ENCODE assay signal across 25 cellular contexts in the genomic region with DNA sequence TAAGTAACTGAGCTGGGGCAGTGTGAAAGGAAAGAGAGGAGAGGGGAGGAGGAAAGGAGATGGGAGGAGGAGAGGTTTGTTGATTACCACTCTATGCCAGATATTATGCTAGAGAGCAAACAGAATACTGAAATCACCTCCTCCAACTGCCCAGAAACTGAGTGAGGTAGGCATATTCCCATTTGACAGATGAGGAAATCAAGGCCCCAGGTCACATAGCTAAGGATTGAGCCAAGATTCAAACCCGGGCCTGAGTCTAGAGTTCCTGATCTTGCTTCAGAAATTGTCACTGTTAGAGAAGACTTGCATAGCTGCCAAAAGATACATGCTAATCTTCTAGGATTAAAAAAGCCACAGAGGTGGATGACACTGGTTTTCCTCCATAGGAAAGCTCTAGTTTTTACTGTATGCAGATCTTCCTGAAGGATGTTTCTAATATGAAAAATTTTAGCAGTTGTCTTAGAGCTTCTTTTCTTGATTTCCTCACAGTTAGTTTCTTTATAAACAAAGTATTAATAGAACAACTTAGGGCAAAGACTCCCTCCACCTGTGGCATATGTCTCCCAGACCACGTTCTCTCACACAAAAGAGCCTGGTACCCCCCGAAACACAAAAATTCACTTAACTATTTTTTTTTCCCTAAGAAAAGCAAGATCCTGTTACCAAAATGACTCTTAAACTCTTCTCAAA.
DNase-seq lines count a peak whose midpoint lies in the region; TF ChIP-seq lines count a peak whose summit lies in the region.
"Had no signal": no experiment of that assay in that cellular context is flagged by ENCODE, and none has a peak within 500 bp of the region (broad histone marks: within the 10 kb centered on the region; RNA-seq: fewer than 3 reads in every experiment).

No MANE protein-coding gene starts in this region.

- H3K9me3 Mint-ChIP-seq in activated naive CD4-positive, alpha-beta T cell treated with anti-CD3 and anti-CD28 coated beads, Interleukin-2, amount 50 U/mL, for 24 hours, result no peaks in the 10 kb centered on the region
- no peaks in the 10 kb centered on the region for H3K9me3 Mint-ChIP-seq in activated naive CD4-positive, alpha-beta T cell treated with anti-CD3 and anti-CD28 coated beads for 36 hours
- H3K9me3 Mint-ChIP-seq in activated naive CD8-positive, alpha-beta T cell (ENCODE audit: low read depth), result no peaks in the 10 kb centered on the region
- H3K9me3 Mint-ChIP-seq: activated T-helper 2 cell treated with anti-CD3 and anti-CD28 coated beads, Interferon-gamma antibody, Interleukin-2, Interleukin-4, amounts not matched to agents 10 μg/mL and 5 μg/mL and 100 μg/mL, durations not matched to agents 14 hours and 24 hours and 36 hours; mesothelial cell of epicardium; neural crest cell; stimulated activated naive B cell treated with anti-CD40 and anti-IgM and Interleukin-4, amounts not matched to agents 10 μg/mL and 1 μg/mL and 100 μg/mL, for 72 hours; T-cell had no signal

- no peaks in the 10 kb centered on the region for H3K9me2 ChIP-seq in hepatocyte (replicated peaks; ENCODE audit: insufficient read depth)

- WGBS in hepatocyte (ENCODE audit: low lambda C conversion rate, missing lambda C conversion rate), result 56% methylated on average over 3 of the region's 3 CpGs
- 49 to 52% methylated on average over 3 of the region's 3 CpGs for WGBS in transverse colon (ENCODE audit: low coverage in 1 of 2), 2 donors

- intact Hi-C loops in activated naive CD4-positive, alpha-beta T cell treated with anti-CD3 and anti-CD28 coated beads for 36 hours (cut with micrococcal nuclease), result no loop called here
- intact Hi-C loops in transverse colon (cut with DNase I; ENCODE audit: low total_unique reads), result no loop called here

- no peaks in the 10 kb centered on the region for H3K27me3 Mint-ChIP-seq in activated naive CD4-positive, alpha-beta T cell treated with anti-CD3 and anti-CD28 coated beads, Interleukin-2, amount 50 U/mL, for 24 hours
- H3K27me3 Mint-ChIP-seq in activated naive CD4-positive, alpha-beta T cell treated with anti-CD3 and anti-CD28 coated beads for 36 hours (ENCODE audit: low read depth), result no peaks in the 10 kb centered on the region
- no peaks in the 10 kb centered on the region for H3K27me3 Mint-ChIP-seq in activated naive CD8-positive, alpha-beta T cell
- H3K27me3 Mint-ChIP-seq: stimulated activated naive B cell treated with anti-CD40 and anti-IgM and Interleukin-4, amounts not matched to agents 10 μg/mL and 1 μg/mL and 100 μg/mL, for 72 hours; T-cell had no signal

- H3K36me3 ChIP-seq in hepatocyte (replicated peaks; ENCODE audit: insufficient read depth, low read depth) (no peaks in the 10 kb centered on the region), transverse colon (no peaks in the 10 kb centered on the region), osteoblast (ENCODE audit: insufficient read depth, low read length) (peaks cover 8% of the 10 kb centered on the region)

- H3K36me3 Mint-ChIP-seq in activated naive CD4-positive, alpha-beta T cell treated with anti-CD3 and anti-CD28 coated beads, Interleukin-2, amount 50 U/mL, for 24 hours, result peaks cover 12% of the 10 kb centered on the region
- H3K36me3 Mint-ChIP-seq in activated naive CD4-positive, alpha-beta T cell treated with anti-CD3 and anti-CD28 coated beads for 36 hours (ENCODE audit: low read depth), result peaks cover 22% of the 10 kb centered on the region
- peaks cover 35% of the 10 kb centered on the region for H3K36me3 Mint-ChIP-seq in activated naive CD8-positive, alpha-beta T cell

- no peak overlapping the region for H2AFZ ChIP-seq in hepatocyte
- H2AFZ ChIP-seq in osteoblast (ENCODE audit: low read length), result no peak overlapping the region

- CTCF ChIA-PET in activated naive CD4-positive, alpha-beta T cell treated with anti-CD3 and anti-CD28 coated beads for 36 hours (lab: Charles Lee), result interaction anchor here (0.9 to 1.1 kb wide), 2 partner anchors 10 to 14 kb away, joined by 3 read pairs; no protein-coding TSS in a partner anchor

- H3K79me2 ChIP-seq in hepatocyte (no peaks in the 10 kb centered on the region), osteoblast (ENCODE audit: insufficient read depth, low read length) (no peaks in the 10 kb centered on the region)

- no peak for DNase-seq in activated naive CD4-positive, alpha-beta T cell treated with anti-CD3 and anti-CD28 coated beads for 36 hours
- DNase-seq in hepatocyte (ENCODE audit: low spot score), result no peak
- DNase-seq in transverse colon, result no peak
- DNase-seq in osteoblast (ENCODE audit: insufficient read length, low spot score, missing footprints), result no peak
- DNase-seq in GM19238 (ENCODE audit: insufficient read length, low spot score), result no peak
- no peak for DNase-seq in HUDEP-2 (lab: John Stamatoyannopoulos, UW; ENCODE audit: unreplicated experiment in 76 of 76)
- DNase-seq: AML-193; central memory CD4-positive, alpha-beta T cell; COR-L47; DMS79 treated with DMSO at 0.1 percent for 48 hours; left ventricle myocardium superior; NCI-H1048; NCI-H187; NCI-H748 treated with DMSO at 0.1 percent for 48 hours; Right ventricle myocardium superior; stimulated activated CD4-positive, alpha-beta T cell treated with anti-CD3 and anti-CD28 coated beads, Interleukin-1b, Interleukin-23, amount 100 ng/mL, for 48 hours; stimulated activated naive B cell treated with anti-CD40 and anti-IgM and Interleukin-4, amounts not matched to agents 10 μg/mL and 1 μg/mL and 100 μg/mL, for 72 hours; T-cell; tibial artery had no signal

- peak overlapping the region; percentile 72 for H3K27ac Mint-ChIP-seq in activated naive CD4-positive, alpha-beta T cell treated with anti-CD3 and anti-CD28 coated beads, Interleukin-2, amount 50 U/mL, for 24 hours
- H3K27ac Mint-ChIP-seq in activated naive CD4-positive, alpha-beta T cell treated with anti-CD3 and anti-CD28 coated beads for 36 hours, result no peak overlapping the region
- peak overlapping the region; percentile 19 for H3K27ac Mint-ChIP-seq in activated naive CD8-positive, alpha-beta T cell
- H3K27ac Mint-ChIP-seq: activated T-helper 2 cell treated with anti-CD3 and anti-CD28 coated beads, Interferon-gamma antibody, Interleukin-2, Interleukin-4, amounts not matched to agents 10 μg/mL and 5 μg/mL and 100 μg/mL, durations not matched to agents 14 hours and 24 hours and 36 hours; mesothelial cell of epicardium; stimulated activated naive B cell treated with anti-CD40 and anti-IgM and Interleukin-4, amounts not matched to agents 10 μg/mL and 1 μg/mL and 100 μg/mL, for 72 hours; T-cell had no signal

- H3K27ac ChIP-seq in hepatocyte (peak overlapping the region; percentile 93), transverse colon (peak overlapping the region in 3 of 4 donors; percentile 1 to 37 (median 16)), osteoblast (ENCODE audit: low read depth, low read length) (no peak overlapping the region)
- H3K27ac ChIP-seq: skin epidermis, tibial artery had no signal

- peaks cover 16% of the 10 kb centered on the region for H3K4me1 Mint-ChIP-seq in activated naive CD4-positive, alpha-beta T cell treated with anti-CD3 and anti-CD28 coated beads, Interleukin-2, amount 50 U/mL, for 24 hours
- peaks cover 17% of the 10 kb centered on the region for H3K4me1 Mint-ChIP-seq in activated naive CD4-positive, alpha-beta T cell treated with anti-CD3 and anti-CD28 coated beads for 36 hours (ENCODE audit: low read depth)
- H3K4me1 Mint-ChIP-seq in activated naive CD8-positive, alpha-beta T cell (ENCODE audit: low read depth), result peaks cover 10% of the 10 kb centered on the region

- in situ Hi-C loops in transverse colon (cut with MboI; ENCODE audit: low pct_ligation_motif_present in 1 of 4, low pct_unique_long_range_greater_than_20kb in 1 of 4, low sequenced_read_pairs in 3 of 4), result no loop called here

- H4K20me1 ChIP-seq in hepatocyte (ENCODE audit: insufficient read depth, poor library complexity, severe bottlenecking) (no peaks in the 10 kb centered on the region), osteoblast (ENCODE audit: insufficient read depth, low read length) (no peaks in the 10 kb centered on the region)

- H3K4me1 ChIP-seq in hepatocyte (ENCODE audit: insufficient read depth) (peaks cover 32% of the 10 kb centered on the region), transverse colon (peaks cover 4 to 55% (median 20%) of the 10 kb centered on the region in 4 donors), osteoblast (ENCODE audit: insufficient read depth, low read length) (peaks cover 7% of the 10 kb centered on the region)
- H3K4me1 ChIP-seq: tibial artery had no signal

- H3K4me3 Mint-ChIP-seq in activated naive CD4-positive, alpha-beta T cell treated with anti-CD3 and anti-CD28 coated beads, Interleukin-2, amount 50 U/mL, for 24 hours, result peak overlapping the region; percentile 33
- H3K4me3 Mint-ChIP-seq in activated naive CD4-positive, alpha-beta T cell treated with anti-CD3 and anti-CD28 coated beads for 36 hours, result no peak overlapping the region
- no peak overlapping the region for H3K4me3 Mint-ChIP-seq in activated naive CD8-positive, alpha-beta T cell
- H3K4me3 Mint-ChIP-seq: mesothelial cell of epicardium; neural crest cell; stimulated activated naive B cell treated with anti-CD40 and anti-IgM and Interleukin-4, amounts not matched to agents 10 μg/mL and 1 μg/mL and 100 μg/mL, for 72 hours; T-cell had no signal

- TF ChIP-seq CTCF in hepatocyte (IDR thresholded peaks at IDR 0.05; ENCODE audit: poor library complexity) (no peak), transverse colon (IDR thresholded peaks at IDR 0.05) (no peak), osteoblast (IDR thresholded peaks at IDR 0.05; ENCODE audit: extremely low read depth, low read depth, low read length) (no peak)

- H3K4me3 ChIP-seq in hepatocyte, result no peak overlapping the region
- H3K4me3 ChIP-seq in transverse colon, result no peak overlapping the region
- no peak overlapping the region for H3K4me3 ChIP-seq in osteoblast (ENCODE audit: insufficient read depth, low read length)
- H3K4me3 ChIP-seq: skin epidermis, tibial artery had no signal

- no peaks in the 10 kb centered on the region for H3K9me3 ChIP-seq in hepatocyte (ENCODE audit: low read depth)
- H3K9me3 ChIP-seq in transverse colon, result no peaks in the 10 kb centered on the region
- H3K9me3 ChIP-seq in osteoblast (ENCODE audit: low read depth, low read length), result no peaks in the 10 kb centered on the region
- H3K9me3 ChIP-seq: tibial artery had no signal

- TF ChIP-seq POLR2A in transverse colon (IDR thresholded peaks at IDR 0.05), result no peak

- H3K27me3 ChIP-seq in hepatocyte (no peaks in the 10 kb centered on the region), transverse colon (no peaks in the 10 kb centered on the region), osteoblast (ENCODE audit: insufficient read depth, low read length) (no peaks in the 10 kb centered on the region)
- H3K27me3 ChIP-seq: tibial artery had no signal

- H3K4me2 ChIP-seq in hepatocyte, result peak overlapping the region; percentile 54
- no peak overlapping the region for H3K4me2 ChIP-seq in osteoblast (ENCODE audit: insufficient read depth, low read length)

- no peak for TF ChIP-seq EP300 in transverse colon (IDR thresholded peaks at IDR 0.05; ENCODE audit: low read depth)
